15 cellular contexts compared by ENCODE assay signal in genomic region chr13:110519506-110519905, GRCh38.
"Had no signal": no experiment of that assay in that cellular context is flagged by ENCODE, and none has a peak within 500 bp of the region (broad histone marks: within the 10 kb centered on the region; RNA-seq: fewer than 3 reads in every experiment).

No MANE protein-coding gene starts in this region.

- H3K27me3 ChIP-seq: cardiac muscle cell, colonic mucosa, ovary had no signal

- H3K27ac ChIP-seq: cardiac muscle cell, ovary had no signal

- H3K9me3 ChIP-seq: colonic mucosa, mucosa of descending colon, ovary had no signal

- H3K4me3 ChIP-seq: cardiac muscle cell, colonic mucosa, mucosa of descending colon, ovary had no signal

- H3K9me3 Mint-ChIP-seq: activated B cell treated with CpG ODN at 0.5 μM for 24 hours; activated CD4-positive, alpha-beta T cell treated with anti-CD3 and anti-CD28 coated beads, Interleukin-2, amount 10 ng/mL, durations not matched to agents 24 days and 14 days; activated naive CD8-positive, alpha-beta T cell treated with anti-CD3 and anti-CD28 coated beads, Interleukin-2, amount 50 U/mL, for 24 hours; activated T-helper 1 cell treated with anti-CD3 and anti-CD28 coated beads, Interleukin-12 subunit alpha, Interleukin-12 subunit beta, Interleukin-2, Interleukin-4 antibody, amounts not matched to agents 30 ng/mL and 10 ng/mL and 1 ng/mL, durations not matched to agents 14 hours and 24 hours and 36 hours; immature natural killer cell; natural killer cell had no signal

- H3K4me3 Mint-ChIP-seq: activated B cell treated with CpG ODN at 0.5 μM for 24 hours; activated CD4-positive, alpha-beta T cell treated with anti-CD3 and anti-CD28 coated beads, Interleukin-2, amount 10 ng/mL, durations not matched to agents 24 days and 14 days; activated naive CD8-positive, alpha-beta T cell treated with anti-CD3 and anti-CD28 coated beads, Interleukin-2, amount 50 U/mL, for 24 hours; activated T-helper 1 cell treated with anti-CD3 and anti-CD28 coated beads, Interleukin-12 subunit alpha, Interleukin-12 subunit beta, Interleukin-2, Interleukin-4 antibody, amounts not matched to agents 30 ng/mL and 10 ng/mL and 1 ng/mL, durations not matched to agents 14 hours and 24 hours and 36 hours; immature natural killer cell; natural killer cell had no signal

- H3K36me3 Mint-ChIP-seq: immature natural killer cell, natural killer cell had no signal

- H3K27me3 Mint-ChIP-seq: activated B cell treated with CpG ODN at 0.5 μM for 24 hours; activated CD4-positive, alpha-beta T cell treated with anti-CD3 and anti-CD28 coated beads, Interleukin-2, amount 10 ng/mL, durations not matched to agents 24 days and 14 days; activated naive CD8-positive, alpha-beta T cell treated with anti-CD3 and anti-CD28 coated beads, Interleukin-2, amount 50 U/mL, for 24 hours had no signal

- H3K36me3 ChIP-seq: cardiac muscle cell, colonic mucosa, ovary had no signal

- ATAC-seq: activated naive CD8-positive, alpha-beta T cell treated with anti-CD3 and anti-CD28 coated beads, Interleukin-2, amount 50 U/mL, for 24 hours; mucosa of descending colon; SK-N-SH treated with all-trans-retinoic acid at 6 μM for 48 hours had no signal

- DNase-seq: activated B cell treated with CpG ODN at 0.5 μM for 24 hours; activated CD4-positive, alpha-beta T cell treated with anti-CD3 and anti-CD28 coated beads, Interleukin-2, amount 10 ng/mL, durations not matched to agents 24 days and 14 days; activated naive CD4-positive, alpha-beta T cell treated with Interleukin-2 at 50 U/mL for 16 hours; activated naive CD8-positive, alpha-beta T cell treated with anti-CD3 and anti-CD28 coated beads, Interleukin-2, amount 50 U/mL, for 24 hours; colonic mucosa; effector memory CD4-positive, alpha-beta T cell; immature natural killer cell; left colon; natural killer cell; ovary; substantia nigra had no signal

- H3K27ac Mint-ChIP-seq: activated B cell treated with CpG ODN at 0.5 μM for 24 hours; activated CD4-positive, alpha-beta T cell treated with anti-CD3 and anti-CD28 coated beads, Interleukin-2, amount 10 ng/mL, durations not matched to agents 24 days and 14 days; activated naive CD8-positive, alpha-beta T cell treated with anti-CD3 and anti-CD28 coated beads, Interleukin-2, amount 50 U/mL, for 24 hours; activated T-helper 1 cell treated with anti-CD3 and anti-CD28 coated beads, Interleukin-12 subunit alpha, Interleukin-12 subunit beta, Interleukin-2, Interleukin-4 antibody, amounts not matched to agents 30 ng/mL and 10 ng/mL and 1 ng/mL, durations not matched to agents 14 hours and 24 hours and 36 hours; immature natural killer cell; natural killer cell had no signal
